ENCODE assay signal across 1 cellular context in genomic region chr7:50467817-50468610, GRCh38.
A peak's percentile ranks its signal among the peaks of the same experiment; 100 is the strongest.
TF ChIP-seq lines count a peak whose summit lies in the region.

No MANE protein-coding gene starts in this region.

TF ChIP-seq in HepG2, 621 proteins besides CTCF, POLR2A, EP300 and RAD21 (continued from another document and continues in another):
- no peak for TF ChIP-seq ZNF609 (CRISPR knock-in tag; IDR thresholded peaks at IDR 0.05; ENCODE audit: borderline replicate concordance)
- 0 out of 2 replicates have a peak, but pooled peaks have one; percentile 32 for TF ChIP-seq KAT8 (CRISPR knock-in tag; IDR thresholded peaks at IDR 0.05)
- no peak for TF ChIP-seq ZSCAN25 (CRISPR knock-in tag; IDR thresholded peaks at IDR 0.05)
- TF ChIP-seq SIN3A (IDR thresholded peaks at IDR 0.05; ENCODE audit: borderline replicate concordance, low read depth, low read length) = no peak
- TF ChIP-seq HOXD1 (CRISPR knock-in tag; IDR thresholded peaks at IDR 0.05) = no peak
- no peak; the same call in 1 of the 2 replicates for TF ChIP-seq ARID4A (CRISPR knock-in tag; IDR thresholded peaks at IDR 0.05; ENCODE audit: borderline replicate concordance)
- TF ChIP-seq SOX5 (CRISPR knock-in tag; IDR thresholded peaks at IDR 0.05; ENCODE audit: borderline replicate concordance) = 0 out of 2 replicates have a peak, but pooled peaks have one; percentile 22
- no peak for TF ChIP-seq PRMT3 (CRISPR knock-in tag; IDR thresholded peaks at IDR 0.05; ENCODE audit: borderline replicate concordance, low read depth)
- TF ChIP-seq GABPA (IDR thresholded peaks at IDR 0.05; ENCODE audit: low read depth, low read length) = no peak
- TF ChIP-seq GABPA (CRISPR knock-in tag; IDR thresholded peaks at IDR 0.05; ENCODE audit: low read depth) = no peak
- no peak for TF ChIP-seq HNRNPUL1 (IDR thresholded peaks at IDR 0.05; ENCODE audit: low read depth, low read length)
- no peak for TF ChIP-seq ZNF589 (CRISPR knock-in tag; conservative IDR thresholded peaks at IDR 0.05)
- TF ChIP-seq ZNF441 (CRISPR knock-in tag; IDR thresholded peaks at IDR 0.05; ENCODE audit: borderline replicate concordance) = no peak
- no peak for TF ChIP-seq ARNT (IDR thresholded peaks at IDR 0.05)
- no peak for TF ChIP-seq ZNF530 (CRISPR knock-in tag; IDR thresholded peaks at IDR 0.05; ENCODE audit: low read depth)
- no peak for TF ChIP-seq ZNF639 (CRISPR knock-in tag; conservative IDR thresholded peaks at IDR 0.05)
- no peak for TF ChIP-seq ZNF235 (CRISPR knock-in tag; IDR thresholded peaks at IDR 0.05; ENCODE audit: borderline replicate concordance)
- no peak for TF ChIP-seq NONO (IDR thresholded peaks at IDR 0.05)
- TF ChIP-seq NONO (CRISPR knock-in tag; conservative IDR thresholded peaks at IDR 0.05) = no peak
- TF ChIP-seq SRY (CRISPR knock-in tag; IDR thresholded peaks at IDR 0.05) = no peak
- TF ChIP-seq SP4 (CRISPR knock-in tag; IDR thresholded peaks at IDR 0.05) = no peak
- no peak for TF ChIP-seq GTF2F1 (IDR thresholded peaks at IDR 0.05; ENCODE audit: low read length)
- no peak for TF ChIP-seq ZNF329 (CRISPR knock-in tag; IDR thresholded peaks at IDR 0.05; ENCODE audit: low read depth)
- no peak for TF ChIP-seq ZNF792 (CRISPR knock-in tag; IDR thresholded peaks at IDR 0.05)
- no peak for TF ChIP-seq DDIT3 (CRISPR knock-in tag; IDR thresholded peaks at IDR 0.05)
- no peak for TF ChIP-seq TGIF2 (CRISPR knock-in tag; IDR thresholded peaks at IDR 0.05)
- TF ChIP-seq PHF21A (CRISPR knock-in tag; IDR thresholded peaks at IDR 0.05) = no peak
- TF ChIP-seq GPBP1L1 (CRISPR knock-in tag; IDR thresholded peaks at IDR 0.05) = no peak
- no peak for TF ChIP-seq ZBTB1 (CRISPR knock-in tag; IDR thresholded peaks at IDR 0.05; ENCODE audit: borderline replicate concordance)
- no peak for TF ChIP-seq UBTF (CRISPR knock-in tag; IDR thresholded peaks at IDR 0.05)
- TF ChIP-seq ZNF710 (CRISPR knock-in tag; IDR thresholded peaks at IDR 0.05; ENCODE audit: borderline replicate concordance) = no peak
- TF ChIP-seq SP1 (IDR thresholded peaks at IDR 0.05) = no peak
- TF ChIP-seq SP1 (CRISPR knock-in tag; IDR thresholded peaks at IDR 0.05) = 0 out of 2 replicates have a peak, but pooled peaks have one; percentile 36
- peak; percentile 28; the same call in 1 of the 2 replicates for TF ChIP-seq KMT2B (CRISPR knock-in tag; IDR thresholded peaks at IDR 0.05)
- TF ChIP-seq ATF7-NPFF (CRISPR knock-in tag; IDR thresholded peaks at IDR 0.05; ENCODE audit: low read depth) = peak; percentile 77
- no peak for TF ChIP-seq NFE2 (CRISPR knock-in tag; IDR thresholded peaks at IDR 0.05)
- no peak for TF ChIP-seq BCLAF1 (IDR thresholded peaks at IDR 0.05)
- TF ChIP-seq CHD4 (IDR thresholded peaks at IDR 0.05; ENCODE audit: borderline replicate concordance, low read length) = no peak
- 0 out of 2 replicates have a peak, but pooled peaks have one; percentile 24 for TF ChIP-seq ZFX (CRISPR knock-in tag; IDR thresholded peaks at IDR 0.05; ENCODE audit: low read depth)
- no peak for TF ChIP-seq BRD4 (CRISPR knock-in tag; IDR thresholded peaks at IDR 0.05)
- TF ChIP-seq ZNF557 (CRISPR knock-in tag; IDR thresholded peaks at IDR 0.05) = no peak
- TF ChIP-seq ZNF274 (CRISPR knock-in tag; IDR thresholded peaks at IDR 0.05) = no peak
- no peak for TF ChIP-seq ZFP41 (CRISPR knock-in tag; IDR thresholded peaks at IDR 0.05; ENCODE audit: borderline replicate concordance)
- no peak for TF ChIP-seq TEAD2 (CRISPR knock-in tag; IDR thresholded peaks at IDR 0.05)
- no peak for TF ChIP-seq ZBTB3 (CRISPR knock-in tag; IDR thresholded peaks at IDR 0.05; ENCODE audit: borderline replicate concordance, low read depth)
- no peak for TF ChIP-seq GLI4 (CRISPR knock-in tag; IDR thresholded peaks at IDR 0.05; ENCODE audit: borderline replicate concordance)
